1 cellular context compared by ENCODE assay signal in the genomic region with DNA sequence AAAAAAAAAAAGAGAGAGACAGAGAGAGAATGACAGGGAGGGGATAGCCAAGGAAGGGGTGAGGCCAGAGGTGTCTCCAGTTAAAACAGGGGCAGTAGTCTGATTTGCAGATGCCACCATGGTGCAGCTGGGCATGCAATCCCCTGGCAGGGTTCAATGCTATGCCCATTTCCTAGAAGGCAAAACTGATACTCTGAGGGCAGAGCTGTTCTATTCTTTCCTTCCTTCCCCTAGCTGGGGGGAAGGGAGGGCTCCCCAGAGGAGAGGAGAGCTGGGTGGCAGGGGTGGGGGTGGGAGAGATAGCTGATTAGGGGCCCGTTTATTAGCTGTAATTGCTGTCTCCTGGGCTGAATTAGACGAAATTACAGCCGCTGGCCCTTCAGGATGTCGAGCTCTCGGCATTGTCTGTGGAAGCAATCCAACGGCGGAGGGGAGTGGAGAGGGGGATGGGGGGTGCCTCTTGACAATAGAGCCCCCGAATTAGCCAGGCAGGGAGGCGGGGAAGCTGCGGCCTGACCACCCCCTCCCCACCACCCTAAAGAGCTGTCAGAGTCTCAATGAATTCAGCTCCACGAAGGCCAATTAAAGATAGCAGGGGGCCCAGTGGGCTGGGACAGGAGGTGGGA.
TF ChIP-seq lines count a peak whose summit lies in the region.

No MANE protein-coding gene starts in this region.

TF ChIP-seq in H1, 55 proteins besides CTCF, POLR2A, EP300 and RAD21 (continued from another document):
- no peak for TF ChIP-seq GABPA (IDR thresholded peaks at IDR 0.05; ENCODE audit: borderline replicate concordance, insufficient read depth, low read length)
- TF ChIP-seq PHF8 (conservative IDR thresholded peaks at IDR 0.05; ENCODE audit: low read depth, low read length), result no peak
- TF ChIP-seq ZNF274 (IDR thresholded peaks at IDR 0.05; ENCODE audit: borderline replicate concordance, extremely low read depth, low read length), result no peak
- no peak for TF ChIP-seq CBX8 (IDR thresholded peaks at IDR 0.05; ENCODE audit: borderline replicate concordance, low read depth, low read length)
